ENCODE assay signal across 10 cellular contexts in the genomic region with DNA sequence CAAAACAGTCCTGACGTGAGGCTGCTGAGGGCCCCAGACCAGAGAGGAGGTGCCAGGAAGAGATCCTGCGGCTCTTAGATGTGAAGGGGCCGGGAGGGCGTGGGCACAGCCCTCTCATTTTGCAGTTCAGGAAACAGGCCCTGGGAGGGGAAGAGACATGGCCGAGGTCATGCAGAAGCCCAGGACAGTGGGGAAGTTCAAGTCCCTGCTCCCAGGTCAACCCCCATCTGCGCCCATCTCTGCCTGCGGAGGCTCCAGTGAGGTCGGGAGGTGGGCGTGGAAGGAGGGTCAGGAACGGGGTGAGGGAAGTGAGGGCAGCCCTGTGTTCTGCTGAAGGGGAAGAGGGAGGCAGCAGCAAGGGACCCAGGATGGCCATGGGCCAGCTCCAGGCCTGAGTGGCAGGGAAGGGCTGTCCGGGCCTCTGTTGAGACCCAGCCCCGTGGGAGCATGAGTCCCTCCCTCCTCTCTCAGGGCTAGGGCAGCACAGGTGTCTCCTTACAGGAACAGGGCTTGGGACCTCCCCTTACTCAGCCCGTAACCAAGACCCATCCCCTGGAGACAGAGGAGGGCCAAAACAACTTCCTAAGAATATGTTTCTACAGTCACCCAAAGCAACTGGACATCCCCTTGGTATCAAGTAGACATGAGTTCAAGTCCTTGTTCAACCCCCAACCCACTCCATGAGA.
DNase-seq lines count a peak whose midpoint lies in the region; TF ChIP-seq lines count a peak whose summit lies in the region.
"Had no signal": no experiment of that assay in that cellular context is flagged by ENCODE, and none has a peak within 500 bp of the region (broad histone marks: within the 10 kb centered on the region; RNA-seq: fewer than 3 reads in every experiment).

No MANE protein-coding gene starts in this region.

- WGBS in adrenal gland, 4 donors, result 54 to 65% (median 61%) methylated on average over 11 to 13 of the region's 13 CpGs
- WGBS in tibial nerve, 2 donors, result 58 to 62% methylated on average over 11 to 13 of the region's 13 CpGs

- CTCF ChIA-PET in activated CD4-positive, alpha-beta T cell treated with anti-CD3 and anti-CD28 coated beads, Interleukin-2, amount 10 ng/mL, durations not matched to agents 7 days and 5 days (lab: Charles Lee), result interaction anchor here (0.6 kb wide), 1 partner anchor 12 kb away, joined by 3 read pairs; no protein-coding TSS in a partner anchor

- H3K9me3 Mint-ChIP-seq in activated CD4-positive, alpha-beta T cell treated with anti-CD3 and anti-CD28 coated beads, Interleukin-2, amount 10 ng/mL, durations not matched to agents 7 days and 5 days, result no peaks in the 10 kb centered on the region

- H3K4me3 ChIP-seq in adrenal gland (no peak overlapping the region), tibial nerve (no peak overlapping the region)
- H3K4me3 ChIP-seq: K562 had no signal

- H3K36me3 ChIP-seq in adrenal gland (replicated peaks in 1 of 2) (peaks cover 0 to 10% of the 10 kb centered on the region in 2 donors), tibial nerve (peaks cover 0 to 23% (median 0%) of the 10 kb centered on the region in 3 donors)

- no peak for TF ChIP-seq CTCF in adrenal gland (IDR thresholded peaks at IDR 0.05)
- no peak for TF ChIP-seq CTCF in tibial nerve (IDR thresholded peaks at IDR 0.05)

- no peaks in the 10 kb centered on the region for H3K9me3 ChIP-seq in adrenal gland (replicated peaks in 1 of 3)
- H3K9me3 ChIP-seq in tibial nerve, result no peaks in the 10 kb centered on the region

- POLR2A ChIA-PET in activated CD4-positive, alpha-beta T cell treated with anti-CD3 and anti-CD28 coated beads, Interleukin-2, amount 10 ng/mL, durations not matched to agents 7 days and 5 days (lab: Charles Lee), result interaction anchor here (0.6 kb wide), 1 partner anchor 287 kb away, joined by 3 read pairs; no protein-coding TSS in a partner anchor

- H3K4me1 ChIP-seq in adrenal gland (replicated peaks in 1 of 2), result peaks cover 0 to 5% of the 10 kb centered on the region in 2 donors
- H3K4me1 ChIP-seq in tibial nerve, result peaks cover 0 to 11% (median 6%) of the 10 kb centered on the region in 4 donors

- peak overlapping the region; percentile 28 for H3K4me3 Mint-ChIP-seq in activated CD4-positive, alpha-beta T cell treated with anti-CD3 and anti-CD28 coated beads, Interleukin-2, amount 10 ng/mL, durations not matched to agents 7 days and 5 days

- peaks cover 92% of the 10 kb centered on the region for H3K36me3 Mint-ChIP-seq in activated CD4-positive, alpha-beta T cell treated with anti-CD3 and anti-CD28 coated beads, Interleukin-2, amount 10 ng/mL, durations not matched to agents 7 days and 5 days (ENCODE audit: low read depth)

- TF ChIP-seq EP300 in tibial nerve (IDR thresholded peaks at IDR 0.05), result peak in 1 of 2 donors; percentile 74

- peaks cover 75% of the 10 kb centered on the region for H3K4me1 Mint-ChIP-seq in activated CD4-positive, alpha-beta T cell treated with anti-CD3 and anti-CD28 coated beads, Interleukin-2, amount 10 ng/mL, durations not matched to agents 7 days and 5 days

- no peaks in the 10 kb centered on the region for H3K27me3 ChIP-seq in adrenal gland
- H3K27me3 ChIP-seq in tibial nerve, result no peaks in the 10 kb centered on the region

- H3K27ac Mint-ChIP-seq in activated CD4-positive, alpha-beta T cell treated with anti-CD3 and anti-CD28 coated beads, Interleukin-2, amount 10 ng/mL, durations not matched to agents 7 days and 5 days, result peak overlapping the region; percentile 58

- TF ChIP-seq POLR2A in adrenal gland (IDR thresholded peaks at IDR 0.05), result no peak
- peak in 1 of 2 donors; percentile 41 for TF ChIP-seq POLR2A in tibial nerve (IDR thresholded peaks at IDR 0.05)

- intact Hi-C loops in adrenal gland (cut with DNase I), result no loop called here

- peak overlapping the region in 3 of 5 donors; percentile 44 to 86 (median 57) for H3K27ac ChIP-seq in adrenal gland
- peak overlapping the region in 3 of 4 donors; percentile 40 to 80 (median 75) for H3K27ac ChIP-seq in tibial nerve

- no peak for DNase-seq in activated CD4-positive, alpha-beta T cell treated with anti-CD3 and anti-CD28 coated beads, Interleukin-2, amount 10 ng/mL, durations not matched to agents 7 days and 5 days
- no peak for DNase-seq in activated CD4-positive, alpha-beta T cell treated with anti-CD3 and anti-CD28 coated beads, Interleukin-2, amount 50 U/mL, for 48 hours
- DNase-seq in adrenal gland (peak; percentile 46 to 81 (median 68)), mucosa of gallbladder (ENCODE audit: low spot score) (peak; percentile 47), tibial nerve (ENCODE audit: low spot score in 2 of 2) (peak in 1 of 2 donors; percentile 53), KG1 (lab: John Stamatoyannopoulos, UW) (no peak), NCI-H187 treated with DMSO at 0.1 percent for 48 hours (lab: John Stamatoyannopoulos, UW) (no peak), D341Med (ENCODE audit: low spot score) (no peak)
- DNase-seq: activated gamma-delta T cell had no signal

- no peaks in the 10 kb centered on the region for H3K27me3 Mint-ChIP-seq in activated CD4-positive, alpha-beta T cell treated with anti-CD3 and anti-CD28 coated beads, Interleukin-2, amount 10 ng/mL, durations not matched to agents 7 days and 5 days

Comparison
In these comparisons a context has a peak if more than half of its experiments do, and no peak if none do; other contexts are left out.
1. DNase-seq: peak in adrenal gland (7 of 7) and mucosa of gallbladder (single experiment); none in activated CD4-positive, alpha-beta T cell treated with anti-CD3 and anti-CD28 coated beads, Interleukin-2, amount 10 ng/mL, durations not matched to agents 7 days and 5 days (single experiment), activated CD4-positive, alpha-beta T cell treated with anti-CD3 and anti-CD28 coated beads, Interleukin-2, amount 50 U/mL, for 48 hours (0 of 2), KG1 (single experiment), NCI-H187 treated with DMSO at 0.1 percent for 48 hours (single experiment) and D341Med (single experiment).